8 cellular contexts compared by ENCODE assay signal in genomic region chr1:193406901-193407300, GRCh38.
A peak's percentile ranks its signal among the peaks of the same experiment; 100 is the strongest.
DNase-seq lines count a peak whose midpoint lies in the region; ATAC-seq, FAIRE-seq and TF ChIP-seq lines count a peak whose summit lies in the region.

No MANE protein-coding gene starts in this region.

- no peak overlapping the region for H2AK5ac ChIP-seq in H1 (ENCODE audit: low read depth, low read length)

- no peak overlapping the region for H4K5ac ChIP-seq in H1 (ENCODE audit: insufficient read length, low read depth, low read length)

- no peak overlapping the region for H3K56ac ChIP-seq in H1 (replicated peaks; ENCODE audit: insufficient read length, low read depth, low read length)

- H3K18ac ChIP-seq in H1 (ENCODE audit: extremely low read depth, low read length): no peak overlapping the region

- H2BK20ac ChIP-seq in H1 (ENCODE audit: low read length): no peak overlapping the region

- H4K91ac ChIP-seq in H1 (replicated peaks; ENCODE audit: insufficient read length, low read length): no peak overlapping the region

- peak; percentile 7 for FAIRE-seq in H1 (lab: Jason Lieb, UNC)

- H3K27me3 ChIP-seq in Peyer's patch (no peaks in the 10 kb centered on the region), H1 (replicated peaks in 1 of 4; ENCODE audit: control insufficient read depth in 3 of 4, extremely low read depth in 1 of 4, insufficient read depth in 3 of 4, low read length in 3 of 4) (no peaks in the 10 kb centered on the region)

- CTCF ChIA-PET in H1 (lab: Charles Lee; ENCODE audit: partially characterized antibody): interaction anchor here (0.9 kb wide), 1 partner anchor 48 kb away, joined by 3 read pairs; no protein-coding TSS in a partner anchor

- no peak overlapping the region for H2BK5ac ChIP-seq in H1 (ENCODE audit: low read depth, low read length)

- no peaks in the 10 kb centered on the region for H3K27me3 Mint-ChIP-seq in naive B cell

- WGBS in H1 (ENCODE audit: extremely low coverage in 1 of 2, insufficient coverage in 1 of 2, insufficient read length in 1 of 2, insufficient replicate concordance in 2 of 2, low coverage in 1 of 2, low lambda C conversion rate in 2 of 2, missing lambda C conversion rate in 1 of 2), 2 experiments: 35% methylated on average over 4 of the region's 4 CpGs; no CpG with 5 or more reads in 1 of the 2 experiments

- H3K79me1 ChIP-seq in H1 (ENCODE audit: low read depth, low read length): no peaks in the 10 kb centered on the region

- H3K9me3 ChIP-seq in Peyer's patch (no peaks in the 10 kb centered on the region), H1 (ENCODE audit: insufficient read depth in 2 of 2, low read depth in 1 of 2, low read length in 1 of 2) (no peaks in the 10 kb centered on the region)

- H2BK15ac ChIP-seq in H1 (ENCODE audit: low read length): no peak overlapping the region

- H3K23ac ChIP-seq in H1 (ENCODE audit: insufficient read length): no peak overlapping the region

- no peaks in the 10 kb centered on the region for H3K79me2 ChIP-seq in H1 (ENCODE audit: control insufficient read depth in 1 of 2, insufficient read depth in 2 of 2, low read length in 2 of 2)

- peak; percentile 63 to 66 for TF ChIP-seq RAD21 in H1 (IDR thresholded peaks at IDR 0.05 in 1 of 2, conservative IDR thresholded peaks at IDR 0.05 in 1 of 2; ENCODE audit: low read depth in 2 of 2, low read length in 2 of 2)

- ATAC-seq in GM19043 (IDR thresholded peaks at IDR 0.05; ENCODE audit: low read depth, unreplicated experiment) (peak; percentile 64), HG03460 (IDR thresholded peaks at IDR 0.05; ENCODE audit: unreplicated experiment) (peak; percentile 70), naive B cell (ENCODE audit: low read depth in 2 of 2) (peak in 1 of 2 donors; percentile 23)

- H3K4me1 ChIP-seq in Peyer's patch (peaks cover 0 to 20% (median 0%) of the 10 kb centered on the region in 4 donors), H1 (replicated peaks in 1 of 4; ENCODE audit: control insufficient read depth in 3 of 4, insufficient read depth in 4 of 4, low read length in 3 of 4) (no peaks in the 10 kb centered on the region)

- no peak overlapping the region for H3K4me3 Mint-ChIP-seq in naive B cell

- no peak overlapping the region for H3K4me3 ChIP-seq in Peyer's patch
- H3K4me3 ChIP-seq in H1 (ENCODE audit: extremely low read depth in 1 of 4, insufficient read depth in 2 of 4, low read depth in 3 of 4, low read length in 4 of 4): no peak overlapping the region

- POLR2A ChIA-PET in H1 (lab: Charles Lee; ENCODE audit: partially characterized antibody): no interaction called here

- DNase-seq in COLO829 (ENCODE audit: low spot score) (peak; percentile 62), Peyer's patch (peak in 1 of 3 donors; percentile 57), H1 (ENCODE audit: low read depth in 1 of 2, low spot score in 2 of 2) (no peak), naive B cell (peak; percentile 36), T-helper 9 cell (no peak), 8988T (no peak)

- TF ChIP-seq CTCF in Peyer's patch (IDR thresholded peaks at IDR 0.05) (peak; percentile 64 to 88 (median 84)), H1 (IDR thresholded peaks at IDR 0.05; ENCODE audit: control extremely low read depth in 1 of 3, insufficient read depth in 1 of 3, low read depth in 1 of 3, low read length in 3 of 3) (peak in 2 of 3 experiments; percentile 30 to 68; a peak in 2 of 4 replicates)

- 0 out of 2 replicates have a peak overlapping the region, but pooled peaks have one; percentile 37 for H2AFZ ChIP-seq in H1 (ENCODE audit: low read length)

- no peaks in the 10 kb centered on the region for H3K36me3 Mint-ChIP-seq in naive B cell

- no peaks in the 10 kb centered on the region for H3K9me3 Mint-ChIP-seq in naive B cell

- no peaks in the 10 kb centered on the region for H3K36me3 ChIP-seq in Peyer's patch
- no peaks in the 10 kb centered on the region for H3K36me3 ChIP-seq in H1 (ENCODE audit: control insufficient read depth in 2 of 4, insufficient read depth in 4 of 4, low read length in 3 of 4)

- no peak overlapping the region for H3K4me2 ChIP-seq in H1 (ENCODE audit: insufficient read depth in 1 of 2, low read depth in 2 of 2, low read length in 2 of 2)

- no peak overlapping the region for H2BK12ac ChIP-seq in H1 (ENCODE audit: low read depth, low read length)

- no peak overlapping the region for H3K9ac ChIP-seq in H1 (replicated peaks in 1 of 4; ENCODE audit: extremely low read depth in 1 of 4, low read depth in 3 of 4, low read length in 3 of 4)

- H4K20me1 ChIP-seq in H1 (replicated peaks in 1 of 2; ENCODE audit: control insufficient read depth in 1 of 2, insufficient read depth in 2 of 2, low read length in 2 of 2): no peaks in the 10 kb centered on the region

- H3K23me2 ChIP-seq in H1 (ENCODE audit: low read depth, low read length): no peaks in the 10 kb centered on the region

- H3K27ac ChIP-seq in Peyer's patch: peak overlapping the region in 2 of 4 donors; percentile 28 to 33
- H3K27ac ChIP-seq in H1 (ENCODE audit: low read depth, low read length): no peak overlapping the region

- no peak overlapping the region for H3K14ac ChIP-seq in H1 (ENCODE audit: insufficient read length)

- H4K8ac ChIP-seq in H1 (ENCODE audit: extremely low read depth, insufficient read depth, low read length): no peak overlapping the region

- H3K27ac Mint-ChIP-seq in naive B cell: no peak overlapping the region

- TF ChIP-seq EP300 in H1 (IDR thresholded peaks at IDR 0.05; ENCODE audit: borderline replicate concordance in 1 of 2, low read depth in 2 of 2, low read length in 2 of 2): no peak

- H3K4ac ChIP-seq in H1 (replicated peaks; ENCODE audit: insufficient read length, low read depth, low read length): no peak overlapping the region

- H2BK120ac ChIP-seq in H1 (replicated peaks; ENCODE audit: low read depth, low read length): no peak overlapping the region

- TF ChIP-seq POLR2A in Peyer's patch (IDR thresholded peaks at IDR 0.05) (no peak), H1 (IDR thresholded peaks at IDR 0.05; ENCODE audit: control extremely low read depth in 1 of 2, low read depth in 2 of 2, low read length in 2 of 2) (no peak)

- H3K4me1 Mint-ChIP-seq in naive B cell: peaks cover 6 to 12% (median 6%) of the 10 kb centered on the region in 3 donors

TF ChIP-seq in H1, 55 proteins besides CTCF, POLR2A, EP300 and RAD21:
- TF ChIP-seq CBX5 (IDR thresholded peaks at IDR 0.05; ENCODE audit: low read depth, low read length) (no peak), TEAD4 (IDR thresholded peaks at IDR 0.05; ENCODE audit: low read depth, low read length) (peak; percentile 67)

Comparison
In these comparisons a context has a peak if more than half of its experiments do, and no peak if none do; other contexts are left out.
1. DNase-seq: peak in COLO829 (single experiment) and naive B cell (single experiment); none in H1 (0 of 2), T-helper 9 cell (single experiment) and 8988T (single experiment).